Comparison of ENCODE assay signal across 1 cellular context in genomic region chr19:2578391-2578826, GRCh38.
TF ChIP-seq lines count a peak whose summit lies in the region.

No MANE protein-coding gene starts in this region.

TF ChIP-seq in HepG2, 621 proteins besides CTCF, POLR2A, EP300 and RAD21 (continued from another document):
- TF ChIP-seq GZF1 (CRISPR knock-in tag; IDR thresholded peaks at IDR 0.05) (no peak), PTBP1 (IDR thresholded peaks at IDR 0.05; ENCODE audit: low read depth, low read length, poor library complexity, severe bottlenecking) (no peak), HOXD1 (CRISPR knock-in tag; IDR thresholded peaks at IDR 0.05) (peak; percentile 6; the same call in 1 of the 2 replicates), ZNF589 (CRISPR knock-in tag; conservative IDR thresholded peaks at IDR 0.05) (no peak), SIN3A (IDR thresholded peaks at IDR 0.05; ENCODE audit: borderline replicate concordance, low read depth, low read length) (no peak), TCF7L2 (IDR thresholded peaks at IDR 0.05; ENCODE audit: low read depth, low read length) (no peak), NFKBIZ (CRISPR knock-in tag; IDR thresholded peaks at IDR 0.05) (0 out of 2 replicates have a peak, but pooled peaks have one; percentile 8), ZMYM3 (CRISPR knock-in tag; IDR thresholded peaks at IDR 0.05) (peak; percentile 46; the same call in 1 of the 2 replicates), SETDB1 (CRISPR knock-in tag; IDR thresholded peaks at IDR 0.05; ENCODE audit: borderline replicate concordance) (no peak), REXO4 (CRISPR knock-in tag; IDR thresholded peaks at IDR 0.05; ENCODE audit: borderline replicate concordance) (no peak), TEAD3 (CRISPR knock-in tag; optimal IDR thresholded peaks at IDR 0.05; ENCODE audit: borderline replicate concordance) (no peak), SNAPC5 (CRISPR knock-in tag; IDR thresholded peaks at IDR 0.05; ENCODE audit: borderline replicate concordance) (no peak), ZNF543 (CRISPR knock-in tag; IDR thresholded peaks at IDR 0.05) (0 out of 2 replicates have a peak, but pooled peaks have one; percentile 2), ATF6 (CRISPR knock-in tag; conservative IDR thresholded peaks at IDR 0.05) (no peak), KLF11 (CRISPR knock-in tag; IDR thresholded peaks at IDR 0.05) (no peak), HIVEP1 (CRISPR knock-in tag; IDR thresholded peaks at IDR 0.05) (no peak), HCFC1 (IDR thresholded peaks at IDR 0.05; ENCODE audit: low read depth, low read length) (no peak), AGO1 (IDR thresholded peaks at IDR 0.05; ENCODE audit: low read depth, low read length, poor library complexity, severe bottlenecking) (no peak), ZNF703 (CRISPR knock-in tag; IDR thresholded peaks at IDR 0.05; ENCODE audit: borderline replicate concordance) (no peak), GTF3A (CRISPR knock-in tag; conservative IDR thresholded peaks at IDR 0.05) (0 out of 2 replicates have a peak, but pooled peaks have one; percentile 3)
- TF ChIP-seq, protein P1, sequence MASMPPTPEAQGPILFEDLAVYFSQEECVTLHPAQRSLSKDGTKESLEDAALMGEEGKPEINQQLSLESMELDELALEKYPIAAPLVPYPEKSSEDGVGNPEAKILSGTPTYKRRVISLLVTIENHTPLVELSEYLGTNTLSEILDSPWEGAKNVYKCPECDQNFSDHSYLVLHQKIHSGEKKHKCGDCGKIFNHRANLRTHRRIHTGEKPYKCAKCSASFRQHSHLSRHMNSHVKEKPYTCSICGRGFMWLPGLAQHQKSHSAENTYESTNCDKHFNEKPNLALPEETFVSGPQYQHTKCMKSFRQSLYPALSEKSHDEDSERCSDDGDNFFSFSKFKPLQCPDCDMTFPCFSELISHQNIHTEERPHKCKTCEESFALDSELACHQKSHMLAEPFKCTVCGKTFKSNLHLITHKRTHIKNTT (CRISPR knock-in tag; IDR thresholded peaks at IDR 0.05), result no peak
- TF ChIP-seq, protein P2, sequence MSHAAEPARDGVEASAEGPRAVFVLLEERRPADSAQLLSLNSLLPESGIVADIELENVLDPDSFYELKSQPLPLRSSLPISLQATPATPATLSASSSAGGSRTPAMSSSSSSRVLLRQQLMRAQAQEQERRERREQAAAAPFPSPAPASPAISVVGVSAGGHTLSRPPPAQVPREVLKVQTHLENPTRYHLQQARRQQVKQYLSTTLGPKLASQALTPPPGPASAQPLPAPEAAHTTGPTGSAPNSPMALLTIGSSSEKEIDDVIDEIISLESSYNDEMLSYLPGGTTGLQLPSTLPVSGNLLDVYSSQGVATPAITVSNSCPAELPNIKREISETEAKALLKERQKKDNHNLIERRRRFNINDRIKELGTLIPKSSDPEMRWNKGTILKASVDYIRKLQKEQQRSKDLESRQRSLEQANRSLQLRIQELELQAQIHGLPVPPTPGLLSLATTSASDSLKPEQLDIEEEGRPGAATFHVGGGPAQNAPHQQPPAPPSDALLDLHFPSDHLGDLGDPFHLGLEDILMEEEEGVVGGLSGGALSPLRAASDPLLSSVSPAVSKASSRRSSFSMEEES (CRISPR knock-in tag; IDR thresholded peaks at IDR 0.05), result no peak
- TF ChIP-seq, protein P3, sequence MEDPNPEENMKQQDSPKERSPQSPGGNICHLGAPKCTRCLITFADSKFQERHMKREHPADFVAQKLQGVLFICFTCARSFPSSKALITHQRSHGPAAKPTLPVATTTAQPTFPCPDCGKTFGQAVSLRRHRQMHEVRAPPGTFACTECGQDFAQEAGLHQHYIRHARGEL (CRISPR knock-in tag; IDR thresholded peaks at IDR 0.05), result no peak
- TF ChIP-seq, protein P4, sequence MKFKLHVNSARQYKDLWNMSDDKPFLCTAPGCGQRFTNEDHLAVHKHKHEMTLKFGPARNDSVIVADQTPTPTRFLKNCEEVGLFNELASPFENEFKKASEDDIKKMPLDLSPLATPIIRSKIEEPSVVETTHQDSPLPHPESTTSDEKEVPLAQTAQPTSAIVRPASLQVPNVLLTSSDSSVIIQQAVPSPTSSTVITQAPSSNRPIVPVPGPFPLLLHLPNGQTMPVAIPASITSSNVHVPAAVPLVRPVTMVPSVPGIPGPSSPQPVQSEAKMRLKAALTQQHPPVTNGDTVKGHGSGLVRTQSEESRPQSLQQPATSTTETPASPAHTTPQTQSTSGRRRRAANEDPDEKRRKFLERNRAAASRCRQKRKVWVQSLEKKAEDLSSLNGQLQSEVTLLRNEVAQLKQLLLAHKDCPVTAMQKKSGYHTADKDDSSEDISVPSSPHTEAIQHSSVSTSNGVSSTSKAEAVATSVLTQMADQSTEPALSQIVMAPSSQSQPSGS (CRISPR knock-in tag; IDR thresholded peaks at IDR 0.05), result no peak
- TF ChIP-seq, protein P5, sequence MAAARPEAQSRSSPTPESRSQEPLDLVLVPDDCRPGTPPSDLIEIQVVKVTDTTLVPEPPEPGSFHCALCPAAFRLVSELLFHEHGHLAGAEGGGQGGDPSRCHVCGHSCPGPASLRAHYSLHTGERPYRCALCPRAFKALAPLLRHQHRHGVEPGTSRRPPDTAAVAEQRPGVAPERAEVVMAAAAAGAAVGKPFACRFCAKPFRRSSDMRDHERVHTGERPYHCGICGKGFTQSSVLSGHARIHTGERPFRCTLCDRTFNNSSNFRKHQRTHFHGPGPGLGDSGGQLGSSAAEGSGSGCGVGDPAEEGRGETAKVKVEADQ (CRISPR knock-in tag; IDR thresholded peaks at IDR 0.05; ENCODE audit: borderline replicate concordance), result no peak
- TF ChIP-seq, protein P6, sequence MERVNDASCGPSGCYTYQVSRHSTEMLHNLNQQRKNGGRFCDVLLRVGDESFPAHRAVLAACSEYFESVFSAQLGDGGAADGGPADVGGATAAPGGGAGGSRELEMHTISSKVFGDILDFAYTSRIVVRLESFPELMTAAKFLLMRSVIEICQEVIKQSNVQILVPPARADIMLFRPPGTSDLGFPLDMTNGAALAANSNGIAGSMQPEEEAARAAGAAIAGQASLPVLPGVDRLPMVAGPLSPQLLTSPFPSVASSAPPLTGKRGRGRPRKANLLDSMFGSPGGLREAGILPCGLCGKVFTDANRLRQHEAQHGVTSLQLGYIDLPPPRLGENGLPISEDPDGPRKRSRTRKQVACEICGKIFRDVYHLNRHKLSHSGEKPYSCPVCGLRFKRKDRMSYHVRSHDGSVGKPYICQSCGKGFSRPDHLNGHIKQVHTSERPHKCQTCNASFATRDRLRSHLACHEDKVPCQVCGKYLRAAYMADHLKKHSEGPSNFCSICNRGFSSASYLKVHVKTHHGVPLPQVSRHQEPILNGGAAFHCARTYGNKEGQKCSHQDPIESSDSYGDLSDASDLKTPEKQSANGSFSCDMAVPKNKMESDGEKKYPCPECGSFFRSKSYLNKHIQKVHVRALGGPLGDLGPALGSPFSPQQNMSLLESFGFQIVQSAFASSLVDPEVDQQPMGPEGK (CRISPR knock-in tag; IDR thresholded peaks at IDR 0.05), result 0 out of 2 replicates have a peak, but pooled peaks have one; percentile 11
